1 cellular context compared by ENCODE assay signal in genomic region chr15:58988011-58988785, GRCh38.
TF ChIP-seq lines count a peak whose summit lies in the region.

No MANE protein-coding gene starts in this region.

TF ChIP-seq in K562, 482 proteins besides CTCF, POLR2A, EP300 and RAD21 (continued from another document and continues in another):
- no peak for TF ChIP-seq ZNF318 (IDR thresholded peaks at IDR 0.05; ENCODE audit: borderline replicate concordance in 1 of 2, low read depth in 1 of 2)
- TF ChIP-seq TARDBP (IDR thresholded peaks at IDR 0.05), result no peak
- no peak for TF ChIP-seq CCNT2 (IDR thresholded peaks at IDR 0.05; ENCODE audit: borderline replicate concordance, extremely low read depth, insufficient read length, low read depth, low read length)
- no peak for TF ChIP-seq TRIM25 (IDR thresholded peaks at IDR 0.05; ENCODE audit: borderline replicate concordance)
- TF ChIP-seq E2F3 (CRISPR knock-in tag; IDR thresholded peaks at IDR 0.05), result no peak
- no peak for TF ChIP-seq ZNF76 (CRISPR knock-in tag; IDR thresholded peaks at IDR 0.05; ENCODE audit: borderline replicate concordance)
- TF ChIP-seq CXXC5 (CRISPR knock-in tag; IDR thresholded peaks at IDR 0.05), result no peak
- no peak for TF ChIP-seq CREB5 (CRISPR knock-in tag; IDR thresholded peaks at IDR 0.05)
- TF ChIP-seq EZH2 (IDR thresholded peaks at IDR 0.05; ENCODE audit: borderline replicate concordance, low read depth, low read length), result no peak
- TF ChIP-seq CHD1 (IDR thresholded peaks at IDR 0.05; ENCODE audit: low read length), result peak; percentile 37
- TF ChIP-seq TRIM24 (IDR thresholded peaks at IDR 0.05), result 0 out of 4 replicates have a peak, but pooled peaks of 1 of the 2 experiments have one; percentile 21
- TF ChIP-seq CBX1 (IDR thresholded peaks at IDR 0.05; ENCODE audit: low read depth), result no peak
- TF ChIP-seq CREB1 (IDR thresholded peaks at IDR 0.05), result no peak
- no peak for TF ChIP-seq CREB1 (CRISPR knock-in tag; IDR thresholded peaks at IDR 0.05)
- no peak for TF ChIP-seq ZNF561 (CRISPR knock-in tag; conservative IDR thresholded peaks at IDR 0.05)
- no peak for TF ChIP-seq PREB (CRISPR knock-in tag; IDR thresholded peaks at IDR 0.05)
- no peak for TF ChIP-seq ZNF507 (tag; conservative IDR thresholded peaks at IDR 0.05)
- no peak for TF ChIP-seq PTTG1 (tag; IDR thresholded peaks at IDR 0.05; ENCODE audit: low read depth)
- TF ChIP-seq TCF15 (CRISPR knock-in tag; IDR thresholded peaks at IDR 0.05), result no peak
- no peak for TF ChIP-seq TFAM (CRISPR knock-in tag; conservative IDR thresholded peaks at IDR 0.05)
- no peak for TF ChIP-seq PHB2 (IDR thresholded peaks at IDR 0.05; ENCODE audit: low read depth)
- TF ChIP-seq U2AF1 (optimal IDR thresholded peaks at IDR 0.05; ENCODE audit: low read depth, low read length), result no peak
- TF ChIP-seq SMAD4 (CRISPR knock-in tag; conservative IDR thresholded peaks at IDR 0.05), result no peak
- no peak for TF ChIP-seq NR4A1 (CRISPR knock-in tag; IDR thresholded peaks at IDR 0.05)
- no peak for TF ChIP-seq NR4A1 (tag; IDR thresholded peaks at IDR 0.05)
- TF ChIP-seq NKRF (IDR thresholded peaks at IDR 0.05; ENCODE audit: borderline replicate concordance), result peak; percentile 56
- TF ChIP-seq ARID4B (CRISPR knock-in tag; IDR thresholded peaks at IDR 0.05), result peak; percentile 76
- TF ChIP-seq CAMTA2 (CRISPR knock-in tag; conservative IDR thresholded peaks at IDR 0.05), result no peak
- no peak for TF ChIP-seq ZNF282 (CRISPR knock-in tag; IDR thresholded peaks at IDR 0.05)
- TF ChIP-seq BRF2 (IDR thresholded peaks at IDR 0.05; ENCODE audit: borderline replicate concordance, insufficient read depth, insufficient read length), result no peak
- no peak for TF ChIP-seq ZNF280B (CRISPR knock-in tag; IDR thresholded peaks at IDR 0.05)
- TF ChIP-seq KAT2B (IDR thresholded peaks at IDR 0.05; ENCODE audit: low read depth, low read length), result no peak
- TF ChIP-seq MECOM (CRISPR knock-in tag; IDR thresholded peaks at IDR 0.05), result no peak
- no peak for TF ChIP-seq DNMT1 (IDR thresholded peaks at IDR 0.05)
- no peak for TF ChIP-seq ZNF778 (CRISPR knock-in tag; IDR thresholded peaks at IDR 0.05)
- peak; percentile 33 for TF ChIP-seq HDAC3 (IDR thresholded peaks at IDR 0.05; ENCODE audit: borderline replicate concordance, partially characterized antibody)
- no peak for TF ChIP-seq PPARD (CRISPR knock-in tag; IDR thresholded peaks at IDR 0.05)
- TF ChIP-seq ZC3H8 (IDR thresholded peaks at IDR 0.05), result no peak
- TF ChIP-seq OTX1 (CRISPR knock-in tag; IDR thresholded peaks at IDR 0.05), result no peak
- TF ChIP-seq MAFF (IDR thresholded peaks at IDR 0.05; ENCODE audit: low read length), result no peak
